In the genomic region with DNA sequence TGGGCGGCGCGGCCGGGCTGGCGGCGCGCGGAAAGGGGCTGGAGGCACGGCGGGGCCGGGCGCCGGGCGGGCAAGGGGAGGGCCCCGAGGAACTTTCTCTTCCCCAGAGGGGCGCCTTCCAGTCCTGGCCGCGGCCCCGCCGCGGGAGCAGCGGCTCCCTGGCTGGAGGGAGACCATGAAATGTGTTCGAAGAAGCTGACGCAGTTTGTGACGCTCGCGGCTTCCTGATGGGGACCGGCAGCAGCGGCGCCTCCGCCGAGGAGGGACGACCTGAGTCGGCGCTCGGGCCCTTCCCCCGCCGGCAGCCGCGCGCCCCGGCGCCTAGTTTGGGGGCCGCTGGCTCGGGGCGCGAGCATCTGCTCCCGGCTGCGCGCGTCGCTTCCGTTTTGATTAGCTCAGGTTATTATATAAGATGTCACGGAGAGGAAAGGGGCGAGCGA, we compare ENCODE assay signal across 8 cellular contexts.
DNase-seq lines count a peak whose midpoint lies in the region; ATAC-seq and TF ChIP-seq lines count a peak whose summit lies in the region.

No MANE protein-coding gene starts in this region.

- no peaks in the 10 kb centered on the region for H3K9me3 ChIP-seq in muscle layer of duodenum (ENCODE audit: control insufficient read depth in 1 of 2, low read length in 2 of 2)

- peak overlapping the region; percentile 59 to 80 for H3K4me3 ChIP-seq in muscle layer of duodenum (ENCODE audit: low read depth in 1 of 2, low read length in 2 of 2)

- TF ChIP-seq POLR2A in GM18505 (IDR thresholded peaks at IDR 0.05; ENCODE audit: borderline replicate concordance, extremely low read depth, insufficient read depth, insufficient read length) (peak; percentile 47), erythroblast (IDR thresholded peaks at IDR 0.05; ENCODE audit: low read length) (no peak)

- no peaks in the 10 kb centered on the region for H3K27me3 ChIP-seq in muscle layer of duodenum (ENCODE audit: low read depth, low read length)

- TF ChIP-seq CTCF in 22Rv1 (IDR thresholded peaks at IDR 0.05), result no peak

- H3K36me3 ChIP-seq in muscle layer of duodenum (ENCODE audit: control insufficient read depth in 1 of 2, insufficient read depth in 2 of 2, low read length in 2 of 2), result no peaks in the 10 kb centered on the region

- H3K27ac ChIP-seq in 22Rv1 (peak overlapping the region; percentile 58), muscle layer of duodenum (ENCODE audit: low read length) (peak overlapping the region; percentile 74)

- ATAC-seq in GM18505 (IDR thresholded peaks at IDR 0.05; ENCODE audit: unreplicated experiment) (peak; percentile 46), HG02970 (IDR thresholded peaks at IDR 0.05; ENCODE audit: low FRiP score, unreplicated experiment) (peak; percentile 62)

- H3K4me1 ChIP-seq in muscle layer of duodenum (ENCODE audit: control insufficient read depth in 1 of 2, insufficient read depth in 2 of 2, low read length in 2 of 2), result peaks cover 5 to 7% of the 10 kb centered on the region in 2 donors

- DNase-seq in NCI-H526 treated with DMSO at 0.1 percent for 48 hours (lab: John Stamatoyannopoulos, UW) (peak; percentile 18), erythroblast (lab: John Stamatoyannopoulos, UW) (peak; percentile 69 to 80)
- peak; percentile 87 for DNase-seq in activated T-cell treated with anti-CD3 and anti-CD28 coated beads, Interleukin-2, amount 50 U/mL, for 1 hour
- peak; percentile 43 for DNase-seq in stimulated activated CD8-positive, alpha-beta memory T cell treated with anti-CD3 and anti-CD28 coated beads, Interleukin-7, amount 100 ng/mL, for 24 hours (ENCODE audit: low read depth)

Comparison
In these comparisons a context has a peak if more than half of its experiments do, and no peak if none do; other contexts are left out.
1. Peak in every context shown above with its lines: DNase-seq, ATAC-seq, H3K4me3 ChIP-seq and H3K27ac ChIP-seq.
2. DNase-seq: peak in every context shown above with its lines; median percentile 87 in activated T-cell treated with anti-CD3 and anti-CD28 coated beads, Interleukin-2, amount 50 U/mL, for 1 hour; 74 in erythroblast; 43 in stimulated activated CD8-positive, alpha-beta memory T cell treated with anti-CD3 and anti-CD28 coated beads, Interleukin-7, amount 100 ng/mL, for 24 hours; 18 in NCI-H526 treated with DMSO at 0.1 percent for 48 hours.